In genomic region chr5:67020231-67020630, GRCh38 we compare ENCODE assay signal across 18 cellular contexts.
"Had no signal": no experiment of that assay in that cellular context is flagged by ENCODE, and none has a peak within 500 bp of the region (broad histone marks: within the 10 kb centered on the region; RNA-seq: fewer than 3 reads in every experiment).

No MANE protein-coding gene starts in this region.

- H3K4me3 ChIP-seq: adrenal gland, body of pancreas, coronary artery, smooth muscle cell, suprapubic skin had no signal

- H3K27me3 ChIP-seq: adrenal gland, body of pancreas, suprapubic skin had no signal

- H3K36me3 ChIP-seq: adrenal gland, suprapubic skin had no signal

- H3K27ac ChIP-seq: adrenal gland, body of pancreas had no signal

- H3K9me3 Mint-ChIP-seq: nephron, type B pancreatic cell had no signal

- ATAC-seq: body of pancreas; stimulated activated naive CD8-positive, alpha-beta T cell treated with anti-CD3 and anti-CD28 coated beads, Interleukin-15, Interleukin-2, amounts not matched to agents 100 U/mL and 50 U/mL, for 24 hours had no signal

- H3K9me3 ChIP-seq: adrenal gland, body of pancreas, suprapubic skin had no signal

- FAIRE-seq: endothelial cell of umbilical vein had no signal

- DNase-seq: activated CD4-positive, alpha-beta T cell treated with anti-CD3 and anti-CD28 coated beads, Interleukin-2, amount 50 U/mL, for 48 hours; activated naive CD4-positive, alpha-beta T cell treated with anti-CD3 and anti-CD28 coated beads, Interleukin-2, amount 50 U/mL, for 16 hours; adrenal gland; body of pancreas; central memory CD4-positive, alpha-beta T cell; hippocampal formation; left ventricle myocardium superior; mesendoderm; nucleus accumbens; posterior cingulate gyrus; right cardiac atrium; stimulated activated naive CD8-positive, alpha-beta T cell treated with anti-CD3 and anti-CD28 coated beads, Interleukin-15, Interleukin-2, amounts not matched to agents 100 U/mL and 50 U/mL, for 24 hours had no signal

- H3K4me3 Mint-ChIP-seq: nephron, type B pancreatic cell had no signal

- H3K27me3 Mint-ChIP-seq: type B pancreatic cell had no signal
